ENCODE assay signal across 8 cellular contexts in the genomic region with DNA sequence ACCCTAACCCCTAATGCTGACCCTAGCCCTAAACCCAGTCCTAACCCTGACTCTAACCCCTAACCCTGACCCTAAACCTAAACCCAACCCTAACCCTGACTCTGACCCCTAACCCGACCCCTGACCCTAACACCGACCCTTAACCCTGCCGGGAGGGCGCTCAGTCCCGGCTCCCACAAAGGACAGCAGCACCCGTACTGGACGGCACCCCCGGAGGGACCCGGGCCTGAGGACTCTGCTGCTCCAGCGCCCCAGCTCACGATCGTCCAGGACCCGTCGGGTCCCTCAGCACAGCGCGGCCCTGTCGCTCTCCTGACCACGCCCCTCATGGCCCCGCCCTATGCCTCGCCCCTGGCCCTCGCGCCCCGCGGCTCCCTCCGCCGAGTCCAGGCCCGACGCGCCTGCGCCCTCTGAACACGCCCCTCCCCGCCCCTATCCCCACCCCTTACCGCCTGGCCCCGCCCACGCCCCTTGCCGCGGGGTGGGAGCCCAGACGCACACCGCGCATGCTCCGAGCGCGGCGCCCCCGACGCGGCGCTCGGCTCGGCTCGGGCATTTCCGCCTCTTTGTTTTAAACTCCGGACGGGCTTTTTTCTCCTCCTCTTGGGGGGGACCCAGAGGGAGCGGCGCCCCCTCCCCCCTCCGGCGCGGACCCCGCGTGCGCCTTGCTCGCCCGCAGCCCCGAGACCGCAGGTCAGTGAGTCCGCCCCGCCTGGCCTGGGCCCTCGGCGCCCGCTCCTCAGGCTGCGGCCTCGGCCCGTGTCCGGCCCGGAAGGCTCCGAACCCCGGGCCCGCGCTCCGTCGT. TPM values are rescaled to one million over a fixed set of nuclear protein-coding genes. Genes with fewer than 3 reads are reported as not detected.
DNase-seq lines count a peak whose midpoint lies in the region; ATAC-seq and TF ChIP-seq lines count a peak whose summit lies in the region.

A gene with protein sequence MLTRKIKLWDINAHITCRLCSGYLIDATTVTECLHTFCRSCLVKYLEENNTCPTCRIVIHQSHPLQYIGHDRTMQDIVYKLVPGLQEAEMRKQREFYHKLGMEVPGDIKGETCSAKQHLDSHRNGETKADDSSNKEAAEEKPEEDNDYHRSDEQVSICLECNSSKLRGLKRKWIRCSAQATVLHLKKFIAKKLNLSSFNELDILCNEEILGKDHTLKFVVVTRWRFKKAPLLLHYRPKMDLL (plus strand): TSS at position 555 of the 805 bp plus-strand sequence. CDS start 27,849 bp downstream, outside the sequence.

- H3K27me3 ChIP-seq in SJSA1 (replicated peaks) (no peaks in the 10 kb centered on the region), foreskin keratinocyte (no peaks in the 10 kb centered on the region), neuronal stem cell (ENCODE audit: control insufficient read depth in 3 of 3, insufficient read depth in 3 of 3, low read depth in 1 of 3, low read length in 3 of 3) (peaks cover 0 to 2% (median 0%) of the 10 kb centered on the region in 3 experiments), subcutaneous abdominal adipose tissue (ENCODE audit: control insufficient read depth in 5 of 5, insufficient read depth in 4 of 5, low read length in 5 of 5) (no peaks in the 10 kb centered on the region)

- H3K9me3 ChIP-seq in SJSA1 (replicated peaks) (no peaks in the 10 kb centered on the region), neuronal stem cell (replicated peaks in 1 of 2; ENCODE audit: control insufficient read depth in 2 of 2, insufficient read depth in 1 of 2, low read depth in 1 of 2, low read length in 2 of 2) (peaks cover 6 to 24% of the 10 kb centered on the region in 2 donors), subcutaneous abdominal adipose tissue (ENCODE audit: control insufficient read depth in 5 of 5, low read length in 5 of 5) (no peaks in the 10 kb centered on the region)

- no peak within 1 kb of the TSS for H4K91ac ChIP-seq in neuronal stem cell (ENCODE audit: low read depth, low read length, poor library complexity)

- H3K36me3 ChIP-seq in SJSA1: peaks cover 3% of the 10 kb centered on the region; the same call in 1 of the 2 replicates
- peaks cover 6 to 25% of the 10 kb centered on the region in 2 donors for H3K36me3 ChIP-seq in neuronal stem cell (replicated peaks in 1 of 2; ENCODE audit: control insufficient read depth in 2 of 2, insufficient read depth in 2 of 2, low read length in 2 of 2)
- H3K36me3 ChIP-seq in subcutaneous abdominal adipose tissue (ENCODE audit: control insufficient read depth in 5 of 5, insufficient read depth in 5 of 5, low read length in 5 of 5): peaks cover 0 to 3% (median 0%) of the 10 kb centered on the region in 5 donors

- peak within 1 kb of the TSS; percentile 83 for H3K14ac ChIP-seq in neuronal stem cell (ENCODE audit: low read length)

- TF ChIP-seq CTCF in HFF-Myc (IDR thresholded peaks at IDR 0.05; ENCODE audit: low read depth, low read length, missing control alignments): no peak
- no peak for TF ChIP-seq CTCF in foreskin keratinocyte (conservative IDR thresholded peaks at IDR 0.05)

- H2BK5ac ChIP-seq in neuronal stem cell (ENCODE audit: low read length): peak within 1 kb of the TSS; percentile 97

- H3K18ac ChIP-seq in neuronal stem cell (ENCODE audit: low read length): peak within 1 kb of the TSS; percentile 98

- H3K9ac ChIP-seq in neuronal stem cell (ENCODE audit: low read depth, low read length, poor library complexity) (peak within 1 kb of the TSS; percentile 98), subcutaneous abdominal adipose tissue (ENCODE audit: low read length in 5 of 5) (peak within 1 kb of the TSS; percentile 93 to 100 (median 97))

- DNase-seq in GM03348 (ENCODE audit: low spot score): peak; percentile 100
- DNase-seq in HFF-Myc (ENCODE audit: extremely low read depth, low read depth): peak; percentile 49
- peak; percentile 80 for DNase-seq in MV-4-11 (lab: John Stamatoyannopoulos, UW)
- DNase-seq in SJSA1 (ENCODE audit: low read depth in 1 of 2, low spot score in 2 of 2): peak; percentile 63 to 91
- DNase-seq in activated naive CD4-positive, alpha-beta T cell (lab: John Stamatoyannopoulos, UW): peak; percentile 93 to 98 (median 98)
- DNase-seq in foreskin keratinocyte: peak; percentile 57 to 74
- DNase-seq in neuronal stem cell (ENCODE audit: low spot score): peak; percentile 93

- H3K4me2 ChIP-seq in neuronal stem cell (ENCODE audit: insufficient read depth, low read length, poor library complexity, severe bottlenecking): peak within 1 kb of the TSS; percentile 60

- peak within 1 kb of the TSS; percentile 95 for H2AFZ ChIP-seq in neuronal stem cell (ENCODE audit: low read length)

- H2BK15ac ChIP-seq in neuronal stem cell (ENCODE audit: low read length): peak within 1 kb of the TSS; percentile 82

- no peak within 1 kb of the TSS for H2BK12ac ChIP-seq in neuronal stem cell (ENCODE audit: low read length)

- H2BK120ac ChIP-seq in neuronal stem cell (ENCODE audit: low read depth, low read length): peak within 1 kb of the TSS; percentile 83

- no peaks in the 10 kb centered on the region for H3K4me1 ChIP-seq in SJSA1 (replicated peaks)
- H3K4me1 ChIP-seq in foreskin keratinocyte: no peaks in the 10 kb centered on the region
- H3K4me1 ChIP-seq in neuronal stem cell (ENCODE audit: control insufficient read depth in 2 of 2, insufficient read depth in 1 of 2, low read depth in 1 of 2, low read length in 2 of 2): peaks cover 6 to 9% of the 10 kb centered on the region in 2 donors
- H3K4me1 ChIP-seq in subcutaneous abdominal adipose tissue (ENCODE audit: control insufficient read depth in 5 of 5, insufficient read depth in 5 of 5, low read length in 5 of 5): peaks cover 4 to 51% (median 36%) of the 10 kb centered on the region in 5 donors

- peak within 1 kb of the TSS; percentile 82 for H2AK5ac ChIP-seq in neuronal stem cell (ENCODE audit: low read depth, low read length)

- H4K8ac ChIP-seq in neuronal stem cell (ENCODE audit: low read depth, low read length): no peak within 1 kb of the TSS

- WGBS in neuronal stem cell (ENCODE audit: extremely low coverage in 2 of 2, insufficient read length in 2 of 2, insufficient replicate concordance in 1 of 2), 2 donors: no CpG with 5 or more reads among the region's 82 CpGs

- ATAC-seq in foreskin keratinocyte: peak; percentile 90

- H3K4me3 ChIP-seq in HFF-Myc (replicated peaks; ENCODE audit: low read depth, low read length) (peak within 1 kb of the TSS; percentile 95), SJSA1 (peak within 1 kb of the TSS; percentile 92), neuronal stem cell (ENCODE audit: low read length in 2 of 2) (peak within 1 kb of the TSS; percentile 94 to 98), subcutaneous abdominal adipose tissue (ENCODE audit: low read depth in 1 of 5, low read length in 5 of 5) (peak within 1 kb of the TSS; percentile 77 to 83 (median 78))

- H3K23ac ChIP-seq in neuronal stem cell (ENCODE audit: low read depth, low read length, poor library complexity): peak within 1 kb of the TSS; percentile 52

- peaks cover 14% of the 10 kb centered on the region for H3K79me1 ChIP-seq in neuronal stem cell (ENCODE audit: low read depth, low read length)

- H3K27ac ChIP-seq in SJSA1 (peak within 1 kb of the TSS; percentile 88), foreskin keratinocyte (peak within 1 kb of the TSS; percentile 99), neuronal stem cell (replicated peaks; ENCODE audit: low read length) (no peak within 1 kb of the TSS), subcutaneous abdominal adipose tissue (ENCODE audit: low read depth, low read length) (peak within 1 kb of the TSS; percentile 57)

- H3K4ac ChIP-seq in neuronal stem cell (ENCODE audit: low read length): peak within 1 kb of the TSS; percentile 12

RNA-seq across cellular contexts. Expression of the gene that starts here (rescaled TPM):
- 24.8 and 26.1 TPM in 2 replicates for total RNA-seq in SJSA1 (2014; rRNA removed; shearing (Covaris generic))
- total RNA-seq in foreskin keratinocyte: 38.7 and 42.4 TPM in 2 replicates
- 29.1 and 32.7 TPM in 2 replicates for polyA plus RNA-seq in foreskin keratinocyte
- polyA plus RNA-seq in neuronal stem cell (2013, experiment 1 of 2): 40.8 TPM
- polyA plus RNA-seq in neuronal stem cell (2013, experiment 2 of 2): 42.5 TPM

Comparison
In these comparisons a context has a peak if more than half of its experiments do, and no peak if none do; other contexts are left out.
1. DNase-seq: peak in every context shown above with its lines; median percentile 100 in GM03348; 98 in activated naive CD4-positive, alpha-beta T cell; 93 in neuronal stem cell; 80 in MV-4-11; 77 in SJSA1; 66 in foreskin keratinocyte; 49 in HFF-Myc.